In the genomic region with DNA sequence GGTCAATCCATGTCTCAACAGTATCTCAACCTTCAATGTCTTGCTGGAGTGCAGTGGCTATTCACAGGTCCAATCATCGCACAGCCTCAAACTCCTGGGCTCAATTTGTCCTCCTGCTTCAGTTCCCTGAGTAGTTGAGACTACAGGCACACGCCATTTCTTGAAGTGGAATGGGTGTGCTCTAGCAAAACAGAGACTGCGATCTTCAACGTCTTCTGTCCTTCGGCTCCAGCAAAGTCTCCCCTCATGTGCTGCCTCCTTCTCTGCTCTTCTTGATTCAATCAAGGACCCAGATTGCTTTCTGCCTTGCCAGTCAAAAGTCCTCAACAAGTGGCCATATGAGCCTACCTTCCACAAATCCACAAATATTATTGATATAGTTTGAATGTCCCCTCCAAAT, we compare ENCODE assay signal across 1 cellular context.
TF ChIP-seq lines count a peak whose summit lies in the region.

No MANE protein-coding gene starts in this region.

TF ChIP-seq in GM23338, 12 proteins besides CTCF, POLR2A, EP300 and RAD21 (continued from another document):
- TF ChIP-seq ZNF331 (CRISPR knock-in tag; IDR thresholded peaks at IDR 0.05; ENCODE audit: low read depth) (no peak), POLR2AphosphoS5 (IDR thresholded peaks at IDR 0.05; ENCODE audit: low read depth) (no peak)
